ENCODE assay signal across 14 cellular contexts in the genomic region with DNA sequence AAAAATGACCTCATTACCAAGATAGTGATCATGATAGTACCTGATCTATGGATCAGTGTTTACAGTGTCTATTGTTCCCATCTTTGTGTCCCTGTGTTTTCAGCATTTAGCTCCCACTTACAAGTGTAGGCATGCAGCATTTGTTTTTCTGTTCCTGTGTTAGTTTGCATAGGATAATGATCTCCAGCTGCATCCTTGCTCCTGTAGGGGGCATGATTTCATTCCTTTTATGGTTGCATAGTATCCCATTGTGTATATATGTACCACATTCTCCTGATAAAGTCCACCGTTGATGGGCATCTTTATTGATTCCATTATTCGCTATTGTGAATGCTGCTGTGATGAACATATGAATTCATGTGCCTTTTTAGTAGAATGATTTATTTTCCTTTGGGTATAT.
DNase-seq lines count a peak whose midpoint lies in the region; ATAC-seq and TF ChIP-seq lines count a peak whose summit lies in the region.
"Had no signal": no experiment of that assay in that cellular context is flagged by ENCODE, and none has a peak within 500 bp of the region (broad histone marks: within the 10 kb centered on the region; RNA-seq: fewer than 3 reads in every experiment).

No MANE protein-coding gene starts in this region.

- H3K4me1 ChIP-seq in cardiac muscle cell (ENCODE audit: low read depth) (no peaks in the 10 kb centered on the region), body of pancreas (no peaks in the 10 kb centered on the region)

- H3K4me3 ChIP-seq in cardiac muscle cell (no peak overlapping the region), choroid plexus epithelial cell (ENCODE audit: low read depth, low read length) (no peak overlapping the region), retinal pigment epithelial cell (ENCODE audit: low read length) (no peak overlapping the region), body of pancreas (no peak overlapping the region)

- H3K36me3 ChIP-seq in cardiac muscle cell = no peaks in the 10 kb centered on the region
- H3K36me3 ChIP-seq in body of pancreas (replicated peaks in 1 of 2; ENCODE audit: insufficient read depth in 1 of 2, low read depth in 2 of 2) = no peaks in the 10 kb centered on the region

- intact Hi-C loops in cardiac septum (cut with DNase I) (no loop called here), body of pancreas (cut with DNase I) (no loop called here)

- H3K27ac ChIP-seq in cardiac muscle cell = no peak overlapping the region
- no peak overlapping the region for H3K27ac ChIP-seq in body of pancreas

- WGBS in body of pancreas, 2 donors = 65 to 79% methylated on average over 2 of the region's 2 CpGs

- H3K9me3 ChIP-seq in cardiac muscle cell (ENCODE audit: low read depth) = no peaks in the 10 kb centered on the region
- peaks cover 0 to 8% (median 0%) of the 10 kb centered on the region in 3 donors for H3K9me3 ChIP-seq in body of pancreas

- TF ChIP-seq CTCF in cardiac muscle cell (IDR thresholded peaks at IDR 0.05; ENCODE audit: low read depth, low read length) (peak; percentile 24), choroid plexus epithelial cell (conservative IDR thresholded peaks at IDR 0.05; ENCODE audit: low read depth, low read length) (peak; percentile 51), retinal pigment epithelial cell (conservative IDR thresholded peaks at IDR 0.05; ENCODE audit: low read depth, low read length) (peak; percentile 48), body of pancreas (IDR thresholded peaks at IDR 0.05) (no peak)

- no peak for TF ChIP-seq POLR2A in body of pancreas (IDR thresholded peaks at IDR 0.05)

- DNase-seq in cardiac muscle cell (ENCODE audit: low read depth in 1 of 2, low spot score in 1 of 2) = peak in 1 of 2 donors; percentile 2
- no peak for DNase-seq in cardiac septum (ENCODE audit: low spot score)
- DNase-seq in NCI-H526 treated with DMSO at 0.1 percent for 48 hours (lab: John Stamatoyannopoulos, UW) = peak; percentile 17
- DNase-seq in choroid plexus epithelial cell (ENCODE audit: low read depth) = peak; percentile 35
- no peak for DNase-seq in retinal pigment epithelial cell (ENCODE audit: low read depth)
- DNase-seq in GDM1 (lab: John Stamatoyannopoulos, UW) = no peak
- no peak for DNase-seq in body of pancreas
- DNase-seq: activated CD4-positive, alpha-beta memory T cell treated with anti-CD3 and anti-CD28 coated beads for 36 hours; effector memory CD4-positive, alpha-beta T cell; natural killer cell; NCI-H345; stimulated activated CD4-positive, alpha-beta T cell treated with anti-CD3 and anti-CD28 coated beads, Interleukin-12 subunit alpha, Interleukin-12 subunit beta, amount 100 ng/mL, for 4 hours; SW 1271 had no signal

- H3K27me3 ChIP-seq in cardiac muscle cell = no peaks in the 10 kb centered on the region
- H3K27me3 ChIP-seq in body of pancreas = no peaks in the 10 kb centered on the region

- no peak for ATAC-seq in HG03469 (IDR thresholded peaks at IDR 0.05; ENCODE audit: unreplicated experiment)
- no peak for ATAC-seq in body of pancreas
- ATAC-seq: natural killer cell had no signal

Comparison
In these comparisons a context has a peak if more than half of its experiments do, and no peak if none do; other contexts are left out.
1. DNase-seq: peak in NCI-H526 treated with DMSO at 0.1 percent for 48 hours (single experiment) and choroid plexus epithelial cell (single experiment); none in cardiac septum (single experiment), retinal pigment epithelial cell (single experiment), GDM1 (single experiment) and body of pancreas (0 of 4).
2. CTCF ChIP-seq: peak in cardiac muscle cell (single experiment), choroid plexus epithelial cell (single experiment) and retinal pigment epithelial cell (single experiment); none in body of pancreas (0 of 7).